ENCODE assay signal across 8 cellular contexts in genomic region chr18:68735498-68736343, GRCh38. TPM values are rescaled to one million over a fixed set of nuclear protein-coding genes. Genes with fewer than 3 reads are reported as not detected.
DNase-seq lines count a peak whose midpoint lies in the region; ATAC-seq and TF ChIP-seq lines count a peak whose summit lies in the region.

No MANE protein-coding gene starts in this region.

- H3K4me1 Mint-ChIP-seq in activated CD4-positive, alpha-beta T cell treated with anti-CD3 and anti-CD28 coated beads for 36 hours, result no peaks in the 10 kb centered on the region

- ATAC-seq in activated CD4-positive, alpha-beta T cell treated with anti-CD3 and anti-CD28 coated beads for 36 hours, result peak; percentile 77
- ATAC-seq in GM21825 (IDR thresholded peaks at IDR 0.05; ENCODE audit: unreplicated experiment), result peak; percentile 79
- peak; percentile 46 for ATAC-seq in esophagus mucosa
- peak; percentile 86 for ATAC-seq in omental fat pad (ENCODE audit: low FRiP score)

- peak; percentile 24 for DNase-seq in activated CD4-positive, alpha-beta T cell treated with anti-CD3 and anti-CD28 coated beads for 36 hours
- no peak for DNase-seq in activated CD4-positive, alpha-beta T cell treated with anti-CD3 and anti-CD28 coated beads, Interleukin-2, amount 50 U/mL, for 1 hour
- DNase-seq in RPMI7951 (ENCODE audit: low read depth), result peak; percentile 49
- DNase-seq in omental fat pad (ENCODE audit: low spot score), result no peak
- DNase-seq in globus pallidus (ENCODE audit: low spot score), result no peak

- H3K27me3 Mint-ChIP-seq in activated CD4-positive, alpha-beta T cell treated with anti-CD3 and anti-CD28 coated beads for 36 hours, result no peaks in the 10 kb centered on the region

- CTCF ChIA-PET in activated CD4-positive, alpha-beta T cell treated with anti-CD3 and anti-CD28 coated beads for 36 hours (lab: Charles Lee), result interaction anchor here (0.7 to 1.5 kb wide), 3 partner anchors 14 to 100 kb away, joined by 3 to 4 read pairs (median 3); no protein-coding TSS in a partner anchor

- no peak for TF ChIP-seq CTCF in omental fat pad (IDR thresholded peaks at IDR 0.05)

- no peaks in the 10 kb centered on the region for H3K9me3 Mint-ChIP-seq in activated CD4-positive, alpha-beta T cell treated with anti-CD3 and anti-CD28 coated beads for 36 hours (ENCODE audit: low read depth)

- POLR2A ChIA-PET in activated CD4-positive, alpha-beta T cell treated with anti-CD3 and anti-CD28 coated beads for 36 hours (lab: Charles Lee), result no interaction called here

- intact Hi-C loops in activated CD4-positive, alpha-beta T cell treated with anti-CD3 and anti-CD28 coated beads for 36 hours (cut with DNase I, micrococcal nuclease), result loop anchor here (1.0 to 5.0 kb wide), 2 partner anchors 73 to 1518 kb away; no protein-coding TSS in a partner anchor

- TF ChIP-seq RAD21 in Ishikawa (IDR thresholded peaks at IDR 0.05; ENCODE audit: low read depth), result peak; percentile 74

- no peak for TF ChIP-seq EP300 in Ishikawa (IDR thresholded peaks at IDR 0.05; ENCODE audit: borderline replicate concordance)

- no peak overlapping the region for H3K4me3 Mint-ChIP-seq in activated CD4-positive, alpha-beta T cell treated with anti-CD3 and anti-CD28 coated beads for 36 hours

- no peaks in the 10 kb centered on the region for H3K36me3 Mint-ChIP-seq in activated CD4-positive, alpha-beta T cell treated with anti-CD3 and anti-CD28 coated beads for 36 hours (ENCODE audit: low read depth)

- no peak overlapping the region for H3K27ac Mint-ChIP-seq in activated CD4-positive, alpha-beta T cell treated with anti-CD3 and anti-CD28 coated beads for 36 hours

TF ChIP-seq in Ishikawa, 13 proteins besides CTCF, POLR2A, EP300 and RAD21:
- TF ChIP-seq CREB1 (IDR thresholded peaks at IDR 0.05; ENCODE audit: low read depth), result no peak
- no peak for TF ChIP-seq TAF1 (IDR thresholded peaks at IDR 0.05; ENCODE audit: low read depth)
- no peak for TF ChIP-seq NFIC (IDR thresholded peaks at IDR 0.05)

RNA-seq across cellular contexts. Expression of gene TMX3, which starts 20.8 kb away (rescaled TPM):
- total RNA-seq in activated CD4-positive, alpha-beta T cell treated with anti-CD3 and anti-CD28 coated beads for 36 hours, result 10 to 100 TPM; 46.9 to 49.9 TPM
- total RNA-seq in RPMI7951 (2014; rRNA removed; shearing (Covaris generic)), result 47.6 and 58.0 TPM in 2 replicates
- total RNA-seq in esophagus mucosa (21.4 TPM), omental fat pad (10 to 100 TPM; 44.5 to 61.7 (median 46.6) TPM)

Comparison
In these comparisons a context has a peak if more than half of its experiments do, and no peak if none do; other contexts are left out.
1. DNase-seq: peak in activated CD4-positive, alpha-beta T cell treated with anti-CD3 and anti-CD28 coated beads for 36 hours (single experiment) and RPMI7951 (single experiment); none in activated CD4-positive, alpha-beta T cell treated with anti-CD3 and anti-CD28 coated beads, Interleukin-2, amount 50 U/mL, for 1 hour (single experiment), omental fat pad (single experiment) and globus pallidus (single experiment).
2. Peak in every context shown above with its lines, with median percentiles within 50 percentile points of each other: ATAC-seq.